In the genomic region with DNA sequence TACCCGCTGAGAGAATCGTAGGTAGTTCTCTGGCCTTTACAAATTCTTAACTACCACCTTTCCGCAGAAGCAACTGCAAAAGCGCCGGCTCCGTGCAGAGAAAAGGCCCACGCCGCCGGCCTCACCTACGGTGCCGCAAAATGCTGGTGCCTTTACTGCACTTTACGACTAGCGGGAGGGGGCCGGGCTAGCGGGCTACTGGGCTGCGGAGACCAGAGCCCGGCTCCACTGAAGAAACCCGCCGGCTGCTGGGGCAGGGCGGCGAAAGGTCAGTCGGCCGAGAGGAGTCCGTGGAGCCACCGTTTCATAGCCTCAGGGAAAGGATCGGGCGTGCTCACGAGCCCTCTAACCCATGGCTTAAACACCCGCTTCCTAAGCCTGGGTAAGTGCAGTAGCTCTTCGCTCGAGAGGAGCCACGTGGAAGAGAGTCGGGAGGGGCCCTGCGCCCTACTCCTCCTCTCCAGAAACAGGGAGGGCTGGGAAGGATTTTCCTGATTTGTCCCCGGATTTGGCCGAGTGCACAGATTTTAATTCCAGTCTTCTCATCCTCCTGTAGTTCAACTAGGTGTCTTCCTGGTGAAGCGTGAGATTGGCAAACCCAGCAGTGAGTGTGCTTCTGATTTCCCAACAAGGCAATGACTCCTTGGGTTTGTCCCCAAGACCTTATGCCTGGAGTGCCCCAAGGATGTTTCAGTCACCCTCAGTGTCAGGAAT, we compare ENCODE assay signal across 1 cellular context.
TF ChIP-seq lines count a peak whose summit lies in the region.

A gene with protein sequence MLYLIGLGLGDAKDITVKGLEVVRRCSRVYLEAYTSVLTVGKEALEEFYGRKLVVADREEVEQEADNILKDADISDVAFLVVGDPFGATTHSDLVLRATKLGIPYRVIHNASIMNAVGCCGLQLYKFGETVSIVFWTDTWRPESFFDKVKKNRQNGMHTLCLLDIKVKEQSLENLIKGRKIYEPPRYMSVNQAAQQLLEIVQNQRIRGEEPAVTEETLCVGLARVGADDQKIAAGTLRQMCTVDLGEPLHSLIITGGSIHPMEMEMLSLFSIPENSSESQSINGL (minus strand): TSS at position 105 of the 714 bp plus-strand sequence. CDS start 341 bp downstream, outside the sequence.

TF ChIP-seq in HepG2, 621 proteins besides CTCF, POLR2A, EP300 and RAD21 (continued from another document and continues in another):
- TF ChIP-seq, protein P1, sequence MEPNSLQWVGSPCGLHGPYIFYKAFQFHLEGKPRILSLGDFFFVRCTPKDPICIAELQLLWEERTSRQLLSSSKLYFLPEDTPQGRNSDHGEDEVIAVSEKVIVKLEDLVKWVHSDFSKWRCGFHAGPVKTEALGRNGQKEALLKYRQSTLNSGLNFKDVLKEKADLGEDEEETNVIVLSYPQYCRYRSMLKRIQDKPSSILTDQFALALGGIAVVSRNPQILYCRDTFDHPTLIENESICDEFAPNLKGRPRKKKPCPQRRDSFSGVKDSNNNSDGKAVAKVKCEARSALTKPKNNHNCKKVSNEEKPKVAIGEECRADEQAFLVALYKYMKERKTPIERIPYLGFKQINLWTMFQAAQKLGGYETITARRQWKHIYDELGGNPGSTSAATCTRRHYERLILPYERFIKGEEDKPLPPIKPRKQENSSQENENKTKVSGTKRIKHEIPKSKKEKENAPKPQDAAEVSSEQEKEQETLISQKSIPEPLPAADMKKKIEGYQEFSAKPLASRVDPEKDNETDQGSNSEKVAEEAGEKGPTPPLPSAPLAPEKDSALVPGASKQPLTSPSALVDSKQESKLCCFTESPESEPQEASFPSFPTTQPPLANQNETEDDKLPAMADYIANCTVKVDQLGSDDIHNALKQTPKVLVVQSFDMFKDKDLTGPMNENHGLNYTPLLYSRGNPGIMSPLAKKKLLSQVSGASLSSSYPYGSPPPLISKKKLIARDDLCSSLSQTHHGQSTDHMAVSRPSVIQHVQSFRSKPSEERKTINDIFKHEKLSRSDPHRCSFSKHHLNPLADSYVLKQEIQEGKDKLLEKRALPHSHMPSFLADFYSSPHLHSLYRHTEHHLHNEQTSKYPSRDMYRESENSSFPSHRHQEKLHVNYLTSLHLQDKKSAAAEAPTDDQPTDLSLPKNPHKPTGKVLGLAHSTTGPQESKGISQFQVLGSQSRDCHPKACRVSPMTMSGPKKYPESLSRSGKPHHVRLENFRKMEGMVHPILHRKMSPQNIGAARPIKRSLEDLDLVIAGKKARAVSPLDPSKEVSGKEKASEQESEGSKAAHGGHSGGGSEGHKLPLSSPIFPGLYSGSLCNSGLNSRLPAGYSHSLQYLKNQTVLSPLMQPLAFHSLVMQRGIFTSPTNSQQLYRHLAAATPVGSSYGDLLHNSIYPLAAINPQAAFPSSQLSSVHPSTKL (CRISPR knock-in tag; IDR thresholded peaks at IDR 0.05): peak; percentile 39; the same call in 1 of the 2 replicates
- TF ChIP-seq SRSF4 (IDR thresholded peaks at IDR 0.05; ENCODE audit: low read depth, low read length, poor library complexity, severe bottlenecking) (no peak), ZNF883 (CRISPR knock-in tag; IDR thresholded peaks at IDR 0.05; ENCODE audit: not compliant biosample characterization) (peak; percentile 20), GLI4 (CRISPR knock-in tag; IDR thresholded peaks at IDR 0.05; ENCODE audit: borderline replicate concordance) (no peak; the same call in 1 of the 2 replicates), XBP1 (CRISPR knock-in tag; IDR thresholded peaks at IDR 0.05) (peak; percentile 57; the same call in 1 of the 2 replicates), FIP1L1 (IDR thresholded peaks at IDR 0.05; ENCODE audit: borderline replicate concordance, insufficient read depth, low read depth, low read length) (no peak), ZNF652 (CRISPR knock-in tag; IDR thresholded peaks at IDR 0.05; ENCODE audit: borderline replicate concordance, low read depth) (no peak), ZNF205 (CRISPR knock-in tag; IDR thresholded peaks at IDR 0.05) (no peak; the same call in 1 of the 2 replicates), ZNF572 (CRISPR knock-in tag; IDR thresholded peaks at IDR 0.05) (no peak), REL (CRISPR knock-in tag; conservative IDR thresholded peaks at IDR 0.05) (no peak), ATM (IDR thresholded peaks at IDR 0.05; ENCODE audit: borderline replicate concordance) (no peak), NFYC (CRISPR knock-in tag; IDR thresholded peaks at IDR 0.05) (no peak), SP4 (CRISPR knock-in tag; IDR thresholded peaks at IDR 0.05) (no peak), ZNF552 (CRISPR knock-in tag; IDR thresholded peaks at IDR 0.05; ENCODE audit: borderline replicate concordance) (no peak), ZNF317 (CRISPR knock-in tag; IDR thresholded peaks at IDR 0.05) (0 out of 2 replicates have a peak, but pooled peaks have one; percentile 35), MAFK (conservative IDR thresholded peaks at IDR 0.05 in 1 of 2, IDR thresholded peaks at IDR 0.05 in 1 of 2; ENCODE audit: low read length in 2 of 2) (no peak), ZNF34 (CRISPR knock-in tag; IDR thresholded peaks at IDR 0.05; ENCODE audit: borderline replicate concordance) (no peak; the same call in 1 of the 2 replicates), GABPB1 (CRISPR knock-in tag; IDR thresholded peaks at IDR 0.05) (peak; percentile 79), MAZ (IDR thresholded peaks at IDR 0.05; ENCODE audit: borderline replicate concordance, low read depth, low read length) (peak; percentile 96), MAZ (CRISPR knock-in tag; IDR thresholded peaks at IDR 0.05; ENCODE audit: low read depth) (peak; percentile 89), ZMAT3 (CRISPR knock-in tag; conservative IDR thresholded peaks at IDR 0.05) (0 out of 2 replicates have a peak, but pooled peaks have one; percentile 33), NFKB2 (CRISPR knock-in tag; IDR thresholded peaks at IDR 0.05; ENCODE audit: borderline replicate concordance) (peak; percentile 53; the same call in 1 of the 2 replicates), NR2F1 (CRISPR knock-in tag; IDR thresholded peaks at IDR 0.05) (no peak), MLLT10 (CRISPR knock-in tag; IDR thresholded peaks at IDR 0.05) (no peak), ZNF263 (CRISPR knock-in tag; IDR thresholded peaks at IDR 0.05) (no peak)
- TF ChIP-seq, protein P2, sequence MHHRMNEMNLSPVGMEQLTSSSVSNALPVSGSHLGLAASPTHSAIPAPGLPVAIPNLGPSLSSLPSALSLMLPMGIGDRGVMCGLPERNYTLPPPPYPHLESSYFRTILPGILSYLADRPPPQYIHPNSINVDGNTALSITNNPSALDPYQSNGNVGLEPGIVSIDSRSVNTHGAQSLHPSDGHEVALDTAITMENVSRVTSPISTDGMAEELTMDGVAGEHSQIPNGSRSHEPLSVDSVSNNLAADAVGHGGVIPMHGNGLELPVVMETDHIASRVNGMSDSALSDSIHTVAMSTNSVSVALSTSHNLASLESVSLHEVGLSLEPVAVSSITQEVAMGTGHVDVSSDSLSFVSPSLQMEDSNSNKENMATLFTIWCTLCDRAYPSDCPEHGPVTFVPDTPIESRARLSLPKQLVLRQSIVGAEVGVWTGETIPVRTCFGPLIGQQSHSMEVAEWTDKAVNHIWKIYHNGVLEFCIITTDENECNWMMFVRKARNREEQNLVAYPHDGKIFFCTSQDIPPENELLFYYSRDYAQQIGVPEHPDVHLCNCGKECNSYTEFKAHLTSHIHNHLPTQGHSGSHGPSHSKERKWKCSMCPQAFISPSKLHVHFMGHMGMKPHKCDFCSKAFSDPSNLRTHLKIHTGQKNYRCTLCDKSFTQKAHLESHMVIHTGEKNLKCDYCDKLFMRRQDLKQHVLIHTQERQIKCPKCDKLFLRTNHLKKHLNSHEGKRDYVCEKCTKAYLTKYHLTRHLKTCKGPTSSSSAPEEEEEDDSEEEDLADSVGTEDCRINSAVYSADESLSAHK (CRISPR knock-in tag; IDR thresholded peaks at IDR 0.05; ENCODE audit: borderline replicate concordance): no peak
- TF ChIP-seq, protein P3, sequence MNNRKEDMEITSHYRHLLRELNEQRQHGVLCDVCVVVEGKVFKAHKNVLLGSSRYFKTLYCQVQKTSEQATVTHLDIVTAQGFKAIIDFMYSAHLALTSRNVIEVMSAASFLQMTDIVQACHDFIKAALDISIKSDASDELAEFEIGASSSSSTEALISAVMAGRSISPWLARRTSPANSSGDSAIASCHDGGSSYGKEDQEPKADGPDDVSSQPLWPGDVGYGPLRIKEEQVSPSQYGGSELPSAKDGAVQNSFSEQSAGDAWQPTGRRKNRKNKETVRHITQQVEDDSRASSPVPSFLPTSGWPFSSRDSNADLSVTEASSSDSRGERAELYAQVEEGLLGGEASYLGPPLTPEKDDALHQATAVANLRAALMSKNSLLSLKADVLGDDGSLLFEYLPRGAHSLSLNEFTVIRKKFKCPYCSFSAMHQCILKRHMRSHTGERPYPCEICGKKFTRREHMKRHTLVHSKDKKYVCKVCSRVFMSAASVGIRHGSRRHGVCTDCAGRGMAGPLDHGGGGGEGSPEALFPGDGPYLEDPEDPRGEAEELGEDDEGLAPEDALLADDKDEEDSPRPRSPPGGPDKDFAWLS (CRISPR knock-in tag; IDR thresholded peaks at IDR 0.05; ENCODE audit: borderline replicate concordance): no peak
- TF ChIP-seq, protein P4, sequence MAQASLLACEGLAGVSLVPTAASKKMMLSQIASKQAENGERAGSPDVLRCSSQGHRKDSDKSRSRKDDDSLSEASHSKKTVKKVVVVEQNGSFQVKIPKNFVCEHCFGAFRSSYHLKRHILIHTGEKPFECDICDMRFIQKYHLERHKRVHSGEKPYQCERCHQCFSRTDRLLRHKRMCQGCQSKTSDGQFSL (CRISPR knock-in tag; IDR thresholded peaks at IDR 0.05): no peak
- TF ChIP-seq, protein P5, sequence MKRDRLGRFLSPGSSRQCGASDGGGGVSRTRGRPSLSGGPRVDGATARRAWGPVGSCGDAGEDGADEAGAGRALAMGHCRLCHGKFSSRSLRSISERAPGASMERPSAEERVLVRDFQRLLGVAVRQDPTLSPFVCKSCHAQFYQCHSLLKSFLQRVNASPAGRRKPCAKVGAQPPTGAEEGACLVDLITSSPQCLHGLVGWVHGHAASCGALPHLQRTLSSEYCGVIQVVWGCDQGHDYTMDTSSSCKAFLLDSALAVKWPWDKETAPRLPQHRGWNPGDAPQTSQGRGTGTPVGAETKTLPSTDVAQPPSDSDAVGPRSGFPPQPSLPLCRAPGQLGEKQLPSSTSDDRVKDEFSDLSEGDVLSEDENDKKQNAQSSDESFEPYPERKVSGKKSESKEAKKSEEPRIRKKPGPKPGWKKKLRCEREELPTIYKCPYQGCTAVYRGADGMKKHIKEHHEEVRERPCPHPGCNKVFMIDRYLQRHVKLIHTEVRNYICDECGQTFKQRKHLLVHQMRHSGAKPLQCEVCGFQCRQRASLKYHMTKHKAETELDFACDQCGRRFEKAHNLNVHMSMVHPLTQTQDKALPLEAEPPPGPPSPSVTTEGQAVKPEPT (CRISPR knock-in tag; IDR thresholded peaks at IDR 0.05; ENCODE audit: low read depth): no peak
- TF ChIP-seq, protein P6, sequence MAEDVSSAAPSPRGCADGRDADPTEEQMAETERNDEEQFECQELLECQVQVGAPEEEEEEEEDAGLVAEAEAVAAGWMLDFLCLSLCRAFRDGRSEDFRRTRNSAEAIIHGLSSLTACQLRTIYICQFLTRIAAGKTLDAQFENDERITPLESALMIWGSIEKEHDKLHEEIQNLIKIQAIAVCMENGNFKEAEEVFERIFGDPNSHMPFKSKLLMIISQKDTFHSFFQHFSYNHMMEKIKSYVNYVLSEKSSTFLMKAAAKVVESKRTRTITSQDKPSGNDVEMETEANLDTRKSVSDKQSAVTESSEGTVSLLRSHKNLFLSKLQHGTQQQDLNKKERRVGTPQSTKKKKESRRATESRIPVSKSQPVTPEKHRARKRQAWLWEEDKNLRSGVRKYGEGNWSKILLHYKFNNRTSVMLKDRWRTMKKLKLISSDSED (CRISPR knock-in tag; IDR thresholded peaks at IDR 0.05): no peak
- TF ChIP-seq, protein P7, sequence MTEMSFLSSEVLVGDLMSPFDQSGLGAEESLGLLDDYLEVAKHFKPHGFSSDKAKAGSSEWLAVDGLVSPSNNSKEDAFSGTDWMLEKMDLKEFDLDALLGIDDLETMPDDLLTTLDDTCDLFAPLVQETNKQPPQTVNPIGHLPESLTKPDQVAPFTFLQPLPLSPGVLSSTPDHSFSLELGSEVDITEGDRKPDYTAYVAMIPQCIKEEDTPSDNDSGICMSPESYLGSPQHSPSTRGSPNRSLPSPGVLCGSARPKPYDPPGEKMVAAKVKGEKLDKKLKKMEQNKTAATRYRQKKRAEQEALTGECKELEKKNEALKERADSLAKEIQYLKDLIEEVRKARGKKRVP (CRISPR knock-in tag; IDR thresholded peaks at IDR 0.05): 0 out of 4 replicates have a peak, but pooled peaks of 1 of the 2 experiments have one; percentile 6
- TF ChIP-seq, protein P8, sequence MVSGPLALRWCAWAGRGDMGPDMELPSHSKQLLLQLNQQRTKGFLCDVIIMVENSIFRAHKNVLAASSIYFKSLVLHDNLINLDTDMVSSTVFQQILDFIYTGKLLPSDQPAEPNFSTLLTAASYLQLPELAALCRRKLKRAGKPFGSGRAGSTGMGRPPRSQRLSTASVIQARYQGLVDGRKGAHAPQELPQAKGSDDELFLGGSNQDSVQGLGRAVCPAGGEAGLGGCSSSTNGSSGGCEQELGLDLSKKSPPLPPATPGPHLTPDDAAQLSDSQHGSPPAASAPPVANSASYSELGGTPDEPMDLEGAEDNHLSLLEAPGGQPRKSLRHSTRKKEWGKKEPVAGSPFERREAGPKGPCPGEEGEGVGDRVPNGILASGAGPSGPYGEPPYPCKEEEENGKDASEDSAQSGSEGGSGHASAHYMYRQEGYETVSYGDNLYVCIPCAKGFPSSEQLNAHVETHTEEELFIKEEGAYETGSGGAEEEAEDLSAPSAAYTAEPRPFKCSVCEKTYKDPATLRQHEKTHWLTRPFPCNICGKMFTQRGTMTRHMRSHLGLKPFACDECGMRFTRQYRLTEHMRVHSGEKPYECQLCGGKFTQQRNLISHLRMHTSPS (CRISPR knock-in tag; IDR thresholded peaks at IDR 0.05; ENCODE audit: low read depth): no peak
- TF ChIP-seq, protein P9, sequence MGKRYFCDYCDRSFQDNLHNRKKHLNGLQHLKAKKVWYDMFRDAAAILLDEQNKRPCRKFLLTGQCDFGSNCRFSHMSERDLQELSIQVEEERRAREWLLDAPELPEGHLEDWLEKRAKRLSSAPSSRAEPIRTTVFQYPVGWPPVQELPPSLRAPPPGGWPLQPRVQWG (CRISPR knock-in tag; IDR thresholded peaks at IDR 0.05; ENCODE audit: borderline replicate concordance, low read depth): no peak
- TF ChIP-seq, protein P10, sequence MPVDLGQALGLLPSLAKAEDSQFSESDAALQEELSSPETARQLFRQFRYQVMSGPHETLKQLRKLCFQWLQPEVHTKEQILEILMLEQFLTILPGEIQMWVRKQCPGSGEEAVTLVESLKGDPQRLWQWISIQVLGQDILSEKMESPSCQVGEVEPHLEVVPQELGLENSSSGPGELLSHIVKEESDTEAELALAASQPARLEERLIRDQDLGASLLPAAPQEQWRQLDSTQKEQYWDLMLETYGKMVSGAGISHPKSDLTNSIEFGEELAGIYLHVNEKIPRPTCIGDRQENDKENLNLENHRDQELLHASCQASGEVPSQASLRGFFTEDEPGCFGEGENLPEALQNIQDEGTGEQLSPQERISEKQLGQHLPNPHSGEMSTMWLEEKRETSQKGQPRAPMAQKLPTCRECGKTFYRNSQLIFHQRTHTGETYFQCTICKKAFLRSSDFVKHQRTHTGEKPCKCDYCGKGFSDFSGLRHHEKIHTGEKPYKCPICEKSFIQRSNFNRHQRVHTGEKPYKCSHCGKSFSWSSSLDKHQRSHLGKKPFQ (CRISPR knock-in tag; IDR thresholded peaks at IDR 0.05; ENCODE audit: insufficient replicate concordance): no peak
- TF ChIP-seq, protein P11, sequence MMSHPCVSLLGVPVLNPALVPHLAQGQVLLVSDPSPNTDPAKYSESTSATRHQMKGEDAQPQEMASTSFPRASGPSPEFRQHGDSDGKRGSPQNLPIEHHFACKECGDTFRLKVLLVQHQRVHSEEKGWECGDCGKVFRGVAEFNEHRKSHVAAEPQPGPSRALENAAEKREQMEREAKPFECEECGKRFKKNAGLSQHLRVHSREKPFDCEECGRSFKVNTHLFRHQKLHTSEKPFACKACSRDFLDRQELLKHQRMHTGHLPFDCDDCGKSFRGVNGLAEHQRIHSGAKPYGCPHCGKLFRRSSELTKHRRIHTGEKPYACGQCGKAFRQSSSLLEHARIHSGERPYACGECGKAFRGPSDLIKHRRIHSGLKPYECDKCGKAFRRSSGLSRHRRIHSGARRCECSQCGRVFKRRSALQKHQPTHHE (CRISPR knock-in tag; IDR thresholded peaks at IDR 0.05; ENCODE audit: borderline replicate concordance): 0 out of 2 replicates have a peak, but pooled peaks have one; percentile 48
